Comparison of ENCODE assay signal across 8 cellular contexts in genomic region chr17:10119203-10120112, GRCh38.
DNase-seq lines count a peak whose midpoint lies in the region; TF ChIP-seq lines count a peak whose summit lies in the region.

No MANE protein-coding gene starts in this region.

- 26 to 53% (median 35%) methylated on average over 6 to 9 of the region's 9 CpGs for WGBS in stomach, 5 donors

- no peak for TF ChIP-seq EP300 in stomach (IDR thresholded peaks at IDR 0.05)

- H3K27ac ChIP-seq in left ventricle myocardium inferior (replicated peaks) (peak overlapping the region; percentile 94), stomach (peak overlapping the region in 4 of 5 donors; percentile 4 to 58 (median 40))

- H3K4me1 ChIP-seq in left ventricle myocardium inferior (peaks cover 98% of the 10 kb centered on the region), stomach (peaks cover 4 to 81% (median 53%) of the 10 kb centered on the region in 4 donors)

- TF ChIP-seq CTCF in left ventricle myocardium inferior (IDR thresholded peaks at IDR 0.05; ENCODE audit: borderline replicate concordance), result no peak
- TF ChIP-seq CTCF in stomach (IDR thresholded peaks at IDR 0.05), result no peak

- H3K4me3 ChIP-seq in left ventricle myocardium inferior, result no peak overlapping the region
- no peak overlapping the region for H3K4me3 ChIP-seq in stomach

- TF ChIP-seq POLR2A in stomach (IDR thresholded peaks at IDR 0.05), result no peak

- H3K9me3 ChIP-seq in left ventricle myocardium inferior (replicated peaks) (no peaks in the 10 kb centered on the region), stomach (no peaks in the 10 kb centered on the region)

- intact Hi-C loops in left ventricle myocardium inferior (cut with micrococcal nuclease), result no loop called here
- intact Hi-C loops in stomach (cut with DNase I; ENCODE audit: low total_unique reads), result no loop called here

- H3K27me3 ChIP-seq in left ventricle myocardium inferior (ENCODE audit: low read depth) (no peaks in the 10 kb centered on the region), stomach (peaks cover 0 to 19% (median 0%) of the 10 kb centered on the region in 3 donors)

- DNase-seq in NCI-H2196 (lab: John Stamatoyannopoulos, UW; ENCODE audit: unreplicated experiment) (peak; percentile 1), NCI-H2196 treated with DMSO at 0.1 percent for 48 hours (lab: John Stamatoyannopoulos, UW; ENCODE audit: unreplicated experiment) (no peak), RPMI7951 (ENCODE audit: low read depth) (peak; percentile 82), left ventricle myocardium inferior (peak; percentile 54), stomach (peak; percentile 49), NCI-H2107 (lab: John Stamatoyannopoulos, UW) (no peak), AG08396 (ENCODE audit: low spot score) (no peak), NCI-H2227 (lab: John Stamatoyannopoulos, UW; ENCODE audit: unreplicated experiment) (no peak)

- H3K36me3 ChIP-seq in left ventricle myocardium inferior (no peaks in the 10 kb centered on the region), stomach (no peaks in the 10 kb centered on the region)

Comparison
In these comparisons a context has a peak if more than half of its experiments do, and no peak if none do; other contexts are left out.
1. DNase-seq: peak in NCI-H2196 (single experiment), RPMI7951 (single experiment), left ventricle myocardium inferior (single experiment) and stomach (single experiment); none in NCI-H2196 treated with DMSO at 0.1 percent for 48 hours (single experiment), NCI-H2107 (single experiment), AG08396 (single experiment) and NCI-H2227 (single experiment).